Comparison of ENCODE assay signal across 13 cellular contexts in genomic region chr11:118715837-118716260, GRCh38. TPM values are rescaled to one million over a fixed set of nuclear protein-coding genes. Genes with fewer than 3 reads are reported as not detected.
DNase-seq lines count a peak whose midpoint lies in the region; ATAC-seq and TF ChIP-seq lines count a peak whose summit lies in the region.
"Had no signal": no experiment of that assay in that cellular context is flagged by ENCODE, and none has a peak within 500 bp of the region (broad histone marks: within the 10 kb centered on the region; RNA-seq: fewer than 3 reads in every experiment).

No MANE protein-coding gene starts in this region.

- no peaks in the 10 kb centered on the region for H3K27me3 ChIP-seq in ascending aorta
- H3K27me3 ChIP-seq in smooth muscle cell (ENCODE audit: low read depth), result no peaks in the 10 kb centered on the region
- H3K27me3 ChIP-seq: dorsolateral prefrontal cortex had no signal

- H3K9me3 ChIP-seq in ascending aorta (no peaks in the 10 kb centered on the region), mesodermal cell (ENCODE audit: control insufficient read depth, low read length) (no peaks in the 10 kb centered on the region), smooth muscle cell (replicated peaks; ENCODE audit: low read depth) (no peaks in the 10 kb centered on the region)

- no peak overlapping the region for H3K4me3 ChIP-seq in ascending aorta
- no peak overlapping the region for H3K4me3 ChIP-seq in mesodermal cell (ENCODE audit: extremely low read depth, insufficient read depth, low read length, poor library complexity, severe bottlenecking)
- H3K4me3 ChIP-seq in smooth muscle cell, result no peak overlapping the region
- H3K4me3 ChIP-seq: dorsolateral prefrontal cortex had no signal

- DNase-seq in Daoy (ENCODE audit: low read depth), result peak; percentile 26
- DNase-seq in LHCN-M2 (ENCODE audit: low read depth), result peak; percentile 35
- no peak for DNase-seq in ascending aorta (ENCODE audit: low spot score in 2 of 2)
- DNase-seq in occipital lobe (lab: John Stamatoyannopoulos, UW), result no peak
- DNase-seq in GF-D8 (lab: John Stamatoyannopoulos, UW), result no peak
- DNase-seq in smooth muscle cell (lab: John Stamatoyannopoulos, UW; ENCODE audit: unreplicated experiment), result no peak
- DNase-seq: Calu3, dorsolateral prefrontal cortex, HCEC 1CT, NCI-H446 treated with DMSO at 0.1 percent for 48 hours had no signal

- no peak for TF ChIP-seq CTCF in ascending aorta (IDR thresholded peaks at IDR 0.05)
- TF ChIP-seq CTCF in smooth muscle cell (IDR thresholded peaks at IDR 0.05; ENCODE audit: borderline replicate concordance, insufficient read depth, poor library complexity, severe bottlenecking), result no peak

- intact Hi-C loops in ascending aorta (cut with DNase I), result no loop called here

- no peak overlapping the region for H3K4me2 ChIP-seq in smooth muscle cell

- H3K27ac ChIP-seq in ascending aorta, result peak overlapping the region; percentile 15 to 71
- peak overlapping the region; percentile 70 for H3K27ac ChIP-seq in mesodermal cell (ENCODE audit: low read depth, low read length, severe bottlenecking)
- H3K27ac ChIP-seq in smooth muscle cell (ENCODE audit: low read depth), result no peak overlapping the region
- H3K27ac ChIP-seq: dorsolateral prefrontal cortex had no signal

- H3K36me3 ChIP-seq in ascending aorta, result no peaks in the 10 kb centered on the region
- no peaks in the 10 kb centered on the region for H3K36me3 ChIP-seq in mesodermal cell (ENCODE audit: control insufficient read depth, insufficient read depth, low read length)
- no peaks in the 10 kb centered on the region for H3K36me3 ChIP-seq in smooth muscle cell (ENCODE audit: low read depth)

- no peak overlapping the region for H2AFZ ChIP-seq in smooth muscle cell (ENCODE audit: low read depth)

- H3K9ac ChIP-seq in smooth muscle cell (ENCODE audit: low read depth), result no peak overlapping the region

- no peaks in the 10 kb centered on the region for H3K79me2 ChIP-seq in smooth muscle cell (ENCODE audit: low read depth)

- H3F3A ChIP-seq in smooth muscle cell (ENCODE audit: low read depth), result no peaks in the 10 kb centered on the region

- H3K4me1 ChIP-seq in ascending aorta (no peaks in the 10 kb centered on the region), mesodermal cell (ENCODE audit: control insufficient read depth, insufficient read depth, low read length, poor library complexity, severe bottlenecking) (peaks cover 3% of the 10 kb centered on the region), smooth muscle cell (ENCODE audit: low read depth) (peaks cover 10% of the 10 kb centered on the region)

- no peak for ATAC-seq in GM19395 (IDR thresholded peaks at IDR 0.05; ENCODE audit: unreplicated experiment)

- 20 to 40% methylated on average over 1 to 2 of the region's 4 CpGs for WGBS in mesodermal cell (ENCODE audit: insufficient coverage in 2 of 2), 2 experiments
- 45% methylated on average over 4 of the region's 4 CpGs for WGBS in smooth muscle cell (ENCODE audit: low lambda C conversion rate)

- H4K20me1 ChIP-seq in smooth muscle cell (ENCODE audit: low read depth), result no peaks in the 10 kb centered on the region

RNA-seq across cellular contexts. Expression of gene TREH, which starts 36.4 kb away (rescaled TPM):
- not detected in 2 replicates for total RNA-seq in Daoy (2014; rRNA removed; shearing (Covaris generic))
- total RNA-seq in LHCN-M2 (2014; rRNA removed) (not detected in 2 replicates), ascending aorta (not detected), occipital lobe (not detected), smooth muscle cell (not detected in 2 replicates)
- 0.23 TPM for polyA plus RNA-seq in LHCN-M2 (2012)
- not detected for polyA plus RNA-seq in mesodermal cell (2013, experiment 1 of 2)
- polyA plus RNA-seq in mesodermal cell (2013, experiment 2 of 2), result not detected
- polyA plus RNA-seq in smooth muscle cell, result 0.49 and 0.96 TPM in 2 replicates
- total RNA-seq: dorsolateral prefrontal cortex, pulmonary artery endothelial cell had no signal

Comparison
In these comparisons a context has a peak if more than half of its experiments do, and no peak if none do; other contexts are left out.
1. DNase-seq: peak in Daoy (single experiment) and LHCN-M2 (single experiment); none in ascending aorta (0 of 2), occipital lobe (single experiment), GF-D8 (single experiment) and smooth muscle cell (single experiment).